Comparison of ENCODE assay signal across 18 cellular contexts in the genomic region with DNA sequence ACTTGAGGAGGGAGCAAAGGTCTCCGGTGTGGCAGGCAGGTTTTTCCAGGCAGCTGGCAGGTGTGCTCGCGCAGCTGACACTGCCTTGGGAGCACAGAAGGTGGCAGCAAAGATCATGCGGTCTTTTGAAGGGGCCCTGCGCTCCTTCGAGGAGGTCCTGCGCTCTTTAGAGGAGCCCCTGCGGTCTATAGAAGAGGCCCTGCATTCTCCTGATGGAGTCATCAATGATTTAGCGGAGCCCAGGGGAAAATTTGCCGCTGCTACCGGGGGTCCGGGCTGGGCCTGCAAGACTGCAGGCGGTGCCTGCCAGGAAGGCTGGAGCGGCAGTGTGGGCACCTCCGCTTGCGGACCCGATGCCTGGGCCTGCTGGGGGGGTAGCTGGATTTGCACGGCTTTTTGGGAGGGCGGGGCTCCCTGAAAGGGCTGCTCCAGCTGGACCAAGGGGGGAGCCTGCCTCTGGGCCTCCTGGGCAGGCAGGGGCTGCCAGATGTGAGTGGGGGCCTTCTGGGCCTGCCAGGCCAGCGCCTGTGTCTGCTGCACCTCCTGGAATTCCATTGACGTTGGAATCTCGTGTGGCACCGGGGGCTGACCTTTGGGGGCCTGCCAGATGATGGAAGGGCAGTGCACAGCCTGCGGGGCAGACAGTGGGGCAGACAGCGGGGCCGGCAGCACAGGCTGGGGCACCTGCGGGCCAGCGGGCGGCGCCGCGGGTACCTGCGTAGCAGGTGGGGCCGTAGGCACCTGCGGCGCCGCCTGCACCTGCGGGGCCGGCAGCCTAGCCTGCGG. TPM values are rescaled to one million over a fixed set of nuclear protein-coding genes. Genes with fewer than 3 reads are reported as not detected.
DNase-seq lines count a peak whose midpoint lies in the region; ATAC-seq, FAIRE-seq and TF ChIP-seq lines count a peak whose summit lies in the region.
"Had no signal": no experiment of that assay in that cellular context is flagged by ENCODE, and none has a peak within 500 bp of the region (broad histone marks: within the 10 kb centered on the region; RNA-seq: fewer than 3 reads in every experiment).

No MANE protein-coding gene starts in this region.

- H3K4me2 ChIP-seq in HepG2 (ENCODE audit: low read depth, low read length) (no peak overlapping the region), OCI-LY3 (ENCODE audit: low read length) (no peak overlapping the region)

- no peaks in the 10 kb centered on the region for H3K36me3 ChIP-seq in HepG2 (replicated peaks in 1 of 2; ENCODE audit: control insufficient read depth in 1 of 2, insufficient read depth in 2 of 2, low read length in 2 of 2)
- H3K36me3 ChIP-seq in right lobe of liver, result no peaks in the 10 kb centered on the region
- no peaks in the 10 kb centered on the region for H3K36me3 ChIP-seq in OCI-LY3 (replicated peaks; ENCODE audit: low read depth, low read length)
- H3K36me3 ChIP-seq in tibial artery, result no peaks in the 10 kb centered on the region
- H3K36me3 ChIP-seq: neutrophil, upper lobe of right lung had no signal

- peak; percentile 68 for TF ChIP-seq RAD21 in HepG2 (CRISPR knock-in tag; IDR thresholded peaks at IDR 0.05)

- no peak overlapping the region for H3K9ac ChIP-seq in HepG2 (ENCODE audit: insufficient read depth, low read depth, low read length)
- no peak overlapping the region for H3K9ac ChIP-seq in OCI-LY3 (ENCODE audit: low read length)
- H3K9ac ChIP-seq: GM23248 had no signal

- H3K79me2 ChIP-seq in HepG2 (ENCODE audit: insufficient read depth, low read length) (no peaks in the 10 kb centered on the region), OCI-LY3 (ENCODE audit: low read length) (no peaks in the 10 kb centered on the region)

- no peak for TF ChIP-seq POLR2A in HepG2 (IDR thresholded peaks at IDR 0.05; ENCODE audit: insufficient read depth in 1 of 2, low read depth in 2 of 2, low read length in 2 of 2)
- TF ChIP-seq POLR2A in right lobe of liver (IDR thresholded peaks at IDR 0.05), result no peak

- H2AFZ ChIP-seq in HepG2 (ENCODE audit: low read length), result no peak overlapping the region
- no peak overlapping the region for H2AFZ ChIP-seq in OCI-LY3 (ENCODE audit: low read depth, low read length)
- H2AFZ ChIP-seq: GM23248 had no signal

- peak; percentile 72 for ATAC-seq in HepG2
- ATAC-seq in right lobe of liver, result no peak
- ATAC-seq: Right ventricle myocardium inferior, upper lobe of right lung had no signal

- POLR2A ChIA-PET in HepG2 (lab: Yijun Ruan, JAX), result no interaction called here

- H3K27ac ChIP-seq in HepG2 (ENCODE audit: extremely low read length, insufficient read depth, low read length), result no peak overlapping the region
- no peak overlapping the region for H3K27ac ChIP-seq in right lobe of liver
- H3K27ac ChIP-seq in OCI-LY3 (ENCODE audit: low read length), result no peak overlapping the region
- H3K27ac ChIP-seq in tibial artery, result no peak overlapping the region
- H3K27ac ChIP-seq: GM23248, neutrophil, upper lobe of right lung had no signal

- no peak for TF ChIP-seq EP300 in HepG2 (IDR thresholded peaks at IDR 0.05; ENCODE audit: low read depth in 2 of 2, low read length in 2 of 2)
- TF ChIP-seq EP300 in HepG2 (CRISPR knock-in tag; IDR thresholded peaks at IDR 0.05; ENCODE audit: borderline replicate concordance), result no peak

- no peak for FAIRE-seq in HepG2 (lab: Jason Lieb, UNC)
- FAIRE-seq: endometrium had no signal

- in situ Hi-C loops in HepG2 (cut with HindIII; ENCODE audit: extremely low pct_ligation_motif_present, low pct_unique_long_range_greater_than_20kb), result loop anchor here (5.0 to 25.0 kb wide), 2 partner anchors 158 to 222 kb away; no protein-coding TSS in a partner anchor

- H3K9me3 ChIP-seq in HepG2 (ENCODE audit: low read length), result no peaks in the 10 kb centered on the region
- H3K9me3 ChIP-seq in right lobe of liver, result no peaks in the 10 kb centered on the region
- H3K9me3 ChIP-seq in OCI-LY3 (ENCODE audit: insufficient read depth, low read length), result no peaks in the 10 kb centered on the region
- H3K9me3 ChIP-seq in tibial artery, result no peaks in the 10 kb centered on the region
- H3K9me3 ChIP-seq: neutrophil, upper lobe of right lung had no signal

- no TSS peak for BruUV-seq in HepG2 (replicated peaks; lab: Mats Ljungman, UMichigan)

- WGBS in HepG2 (ENCODE audit: low lambda C conversion rate), result 70% methylated on average over 16 of the region's 40 CpGs
- WGBS in right lobe of liver (ENCODE audit: insufficient coverage, low coverage, low lambda C conversion rate, missing lambda C conversion rate), result 70% methylated on average over 3 of the region's 40 CpGs

- intact Hi-C loops in HepG2 (cut with micrococcal nuclease; ENCODE audit: unreplicated experiment) (loop anchor here (10.0 kb wide), 1 partner anchor 1859 kb away; no protein-coding TSS in a partner anchor), right lobe of liver (cut with DNase I) (loop anchor here in 1 of 2 donors (10.0 kb wide), 1 partner anchor 229 kb away; no protein-coding TSS in a partner anchor), tibial artery (cut with DNase I; ENCODE audit: low total_unique reads) (loop anchor here (10.0 kb wide), 1 partner anchor 219 kb away; no protein-coding TSS in a partner anchor)

- H3K27me3 ChIP-seq in HepG2 (ENCODE audit: control insufficient read depth in 1 of 2, insufficient read depth in 2 of 2, low read length in 2 of 2), result peaks cover 2 to 18% of the 10 kb centered on the region in 2 experiments; a peak in 2 of 5 replicates
- no peaks in the 10 kb centered on the region for H3K27me3 ChIP-seq in right lobe of liver
- peaks cover 5% of the 10 kb centered on the region; the same call in 1 of the 2 replicates for H3K27me3 ChIP-seq in OCI-LY3 (ENCODE audit: low read depth, low read length)
- H3K27me3 ChIP-seq in tibial artery, result peaks cover 0 to 54% of the 10 kb centered on the region in 2 donors

- CTCF ChIA-PET in HepG2 (lab: Yijun Ruan, JAX; ENCODE audit: low intra/inter-chr PET ratio, low total read pairs), result interaction anchor here (1.0 to 1.5 kb wide), 2 partner anchors 211 to 232 kb away, joined by 8 to 10 read pairs; no protein-coding TSS in a partner anchor

- H4K20me1 ChIP-seq in HepG2 (ENCODE audit: insufficient read depth, low read length), result no peaks in the 10 kb centered on the region
- no peaks in the 10 kb centered on the region for H4K20me1 ChIP-seq in OCI-LY3 (ENCODE audit: insufficient read depth, low read length)

- TF ChIP-seq CTCF in HepG2 (CRISPR knock-in tag; IDR thresholded peaks at IDR 0.05) (peak; percentile 82), right lobe of liver (IDR thresholded peaks at IDR 0.05) (no peak), OCI-LY3 (IDR thresholded peaks at IDR 0.05; ENCODE audit: low read depth, low read length) (0 out of 2 replicates have a peak, but pooled peaks have one; percentile 15), tibial artery (IDR thresholded peaks at IDR 0.05) (no peak)

- DNase-seq in HepG2 (ENCODE audit: low spot score) (peak; percentile 3), right lobe of liver (no peak), islet precursor cell (peak; percentile 60), tibial artery (no peak), globus pallidus (ENCODE audit: low spot score) (no peak), GM03348 (ENCODE audit: low spot score) (no peak)
- DNase-seq in activated CD4-positive, alpha-beta T cell treated with anti-CD3 and anti-CD28 coated beads for 48 hours, result no peak
- DNase-seq: activated CD4-positive, alpha-beta T cell treated with anti-CD3 and anti-CD28 coated beads, Interleukin-2, amount 50 U/mL, for 4 hours; cerebellar nuclear complex; foreskin fibroblast; GM23248; NCI-H446 treated with DMSO at 0.1 percent for 48 hours; T1000; upper lobe of right lung had no signal

- H3K4me3 ChIP-seq in HepG2 (replicated peaks in 1 of 3; ENCODE audit: insufficient read depth in 1 of 3, low read depth in 2 of 3, low read length in 3 of 3), result no peak overlapping the region
- no peak overlapping the region for H3K4me3 ChIP-seq in right lobe of liver
- H3K4me3 ChIP-seq in OCI-LY3 (ENCODE audit: low read length), result no peak overlapping the region
- no peak overlapping the region for H3K4me3 ChIP-seq in tibial artery
- H3K4me3 ChIP-seq: GM23248, upper lobe of right lung had no signal

- H3K4me1 ChIP-seq in HepG2 (ENCODE audit: insufficient read depth, low read length), result no peaks in the 10 kb centered on the region
- H3K4me1 ChIP-seq in right lobe of liver, result no peaks in the 10 kb centered on the region
- H3K4me1 ChIP-seq in OCI-LY3 (ENCODE audit: low read length), result no peaks in the 10 kb centered on the region
- peaks cover 0 to 3% (median 2%) of the 10 kb centered on the region in 4 donors for H3K4me1 ChIP-seq in tibial artery
- H3K4me1 ChIP-seq: upper lobe of right lung had no signal

RNA-seq across cellular contexts. Expression of gene MAGEL2, which starts 2.1 kb away (rescaled TPM):
- total RNA-seq in HepG2 (2016; rRNA removed; fragmentation: Illumina TruSeq; extraction: Trizol), result not detected in 2 replicates
- total RNA-seq in HepG2 (2016; cell fraction: cytosol; rRNA removed; fragmentation: Illumina TruSeq; extraction: Trizol; ENCODE audit: low read depth), result not detected in 2 replicates
- not detected in 2 replicates for total RNA-seq in HepG2 (2016; cell fraction: insoluble cytoplasmic fraction; rRNA removed; fragmentation: Illumina TruSeq; extraction: Trizol)
- not detected in 2 replicates for total RNA-seq in HepG2 (2016; cell fraction: membrane; rRNA removed; fragmentation: Illumina TruSeq; extraction: Trizol)
- not detected in 2 replicates for total RNA-seq in HepG2 (2016; cell fraction: nucleus; rRNA removed; fragmentation: Illumina TruSeq; extraction: Trizol)
- polyA plus RNA-seq in HepG2 (2011; rRNA removed), result not detected in 2 replicates
- not detected in 2 replicates for polyA plus RNA-seq in HepG2 (2011; cell fraction: cytosol; rRNA removed)
- polyA plus RNA-seq in HepG2 (2011; cell fraction: nucleus; rRNA removed), result not detected in 2 replicates
- not detected in 2 replicates for polyA plus RNA-seq in HepG2 (2012)
- not detected in 2 replicates for polyA plus RNA-seq in HepG2 (2016; cell fraction: cytosol; fragmentation: Illumina TruSeq; extraction: Trizol; ENCODE audit: low read depth)
- not detected in 2 replicates for polyA plus RNA-seq in HepG2 (2016; cell fraction: insoluble cytoplasmic fraction; fragmentation: Illumina TruSeq; extraction: Trizol; ENCODE audit: low read depth)
- not detected in 2 replicates for polyA plus RNA-seq in HepG2 (2016; cell fraction: membrane; fragmentation: Illumina TruSeq; extraction: Trizol; ENCODE audit: low read depth)
- polyA plus RNA-seq in HepG2 (2016; cell fraction: nucleus; fragmentation: Illumina TruSeq; extraction: Trizol; ENCODE audit: insufficient read depth, low read depth), result not detected in 2 replicates
- not detected in 2 replicates for polyA minus RNA-seq in HepG2 (2011; rRNA and poly(A)+ RNA removed; ENCODE audit: low replicate concordance)
- not detected in 2 replicates for polyA minus RNA-seq in HepG2 (2011; cell fraction: cytosol; rRNA and poly(A)+ RNA removed)
- not detected in 2 replicates for polyA minus RNA-seq in HepG2 (2011; cell fraction: nucleus; rRNA and poly(A)+ RNA removed)
- total RNA-seq in right lobe of liver, result under 1 TPM in 2 of 6 experiments, not detected in 4; 0.04 to 0.05 TPM
- total RNA-seq: Right ventricle myocardium inferior had no signal

RNA-seq across cellular contexts. Expression of gene NDN, which starts 41.5 kb away (rescaled TPM):
- not detected in 2 replicates for total RNA-seq in HepG2 (2016; rRNA removed; fragmentation: Illumina TruSeq; extraction: Trizol)
- not detected in 2 replicates for total RNA-seq in HepG2 (2016; cell fraction: cytosol; rRNA removed; fragmentation: Illumina TruSeq; extraction: Trizol; ENCODE audit: low read depth)
- not detected in 2 replicates for total RNA-seq in HepG2 (2016; cell fraction: insoluble cytoplasmic fraction; rRNA removed; fragmentation: Illumina TruSeq; extraction: Trizol)
- total RNA-seq in HepG2 (2016; cell fraction: membrane; rRNA removed; fragmentation: Illumina TruSeq; extraction: Trizol), result not detected in 2 replicates
- total RNA-seq in HepG2 (2016; cell fraction: nucleus; rRNA removed; fragmentation: Illumina TruSeq; extraction: Trizol), result not detected in 2 replicates
- 0.03 TPM in 1 of 2 replicates, not detected in the other for polyA plus RNA-seq in HepG2 (2011; rRNA removed)
- polyA plus RNA-seq in HepG2 (2011; cell fraction: cytosol; rRNA removed), result not detected in 2 replicates
- polyA plus RNA-seq in HepG2 (2011; cell fraction: nucleus; rRNA removed), result 0.21 and 0.23 TPM in 2 replicates
- not detected in 2 replicates for polyA plus RNA-seq in HepG2 (2012)
- polyA plus RNA-seq in HepG2 (2016; cell fraction: cytosol; fragmentation: Illumina TruSeq; extraction: Trizol; ENCODE audit: low read depth), result not detected in 2 replicates
- not detected in 2 replicates for polyA plus RNA-seq in HepG2 (2016; cell fraction: insoluble cytoplasmic fraction; fragmentation: Illumina TruSeq; extraction: Trizol; ENCODE audit: low read depth)
- polyA plus RNA-seq in HepG2 (2016; cell fraction: membrane; fragmentation: Illumina TruSeq; extraction: Trizol; ENCODE audit: low read depth), result not detected in 2 replicates
- polyA plus RNA-seq in HepG2 (2016; cell fraction: nucleus; fragmentation: Illumina TruSeq; extraction: Trizol; ENCODE audit: insufficient read depth, low read depth), result not detected in 2 replicates
- polyA minus RNA-seq in HepG2 (2011; rRNA and poly(A)+ RNA removed; ENCODE audit: low replicate concordance), result not detected in 2 replicates
- polyA minus RNA-seq in HepG2 (2011; cell fraction: cytosol; rRNA and poly(A)+ RNA removed), result not detected in 2 replicates
- polyA minus RNA-seq in HepG2 (2011; cell fraction: nucleus; rRNA and poly(A)+ RNA removed), result not detected in 2 replicates
- 1 to 10 TPM; 1.6 to 3.8 (median 2.9) TPM for total RNA-seq in right lobe of liver

Comparison
In these comparisons a context has a peak if more than half of its experiments do, and no peak if none do; other contexts are left out.
1. DNase-seq: peak in HepG2 (single experiment) and islet precursor cell (single experiment); none in right lobe of liver (0 of 3), activated CD4-positive, alpha-beta T cell treated with anti-CD3 and anti-CD28 coated beads for 48 hours (single experiment), tibial artery (0 of 2), globus pallidus (single experiment) and GM03348 (single experiment).
2. CTCF ChIP-seq: peak in HepG2 (single experiment) and OCI-LY3 (single experiment); none in right lobe of liver (0 of 4) and tibial artery (0 of 2).